Comparison of ENCODE assay signal across 9 cellular contexts in genomic region chr15:78640527-78640839, GRCh38. TPM values are rescaled to one million over a fixed set of nuclear protein-coding genes. Genes with fewer than 3 reads are reported as not detected.
A peak's percentile ranks its signal among the peaks of the same experiment; 100 is the strongest.
DNase-seq lines count a peak whose midpoint lies in the region; ATAC-seq and TF ChIP-seq lines count a peak whose summit lies in the region.
"Had no signal": no experiment of that assay in that cellular context is flagged by ENCODE, and none has a peak within 500 bp of the region (broad histone marks: within the 10 kb centered on the region; RNA-seq: fewer than 3 reads in every experiment).

No MANE protein-coding gene starts in this region.

- H3K27me3 ChIP-seq in adipocyte (replicated peaks; ENCODE audit: control insufficient read depth, insufficient read depth, low read length) (peaks cover 44% of the 10 kb centered on the region), thoracic aorta (replicated peaks; ENCODE audit: insufficient read depth) (no peaks in the 10 kb centered on the region)

- no peak overlapping the region for H3K27ac ChIP-seq in thoracic aorta

- peak overlapping the region; percentile 47 for H3K4me3 Mint-ChIP-seq in activated CD4-positive, alpha-beta T cell treated with anti-CD3 and anti-CD28 coated beads, Interleukin-2, amount 10 ng/mL, durations not matched to agents 7 days and 5 days

- TF ChIP-seq CTCF in thoracic aorta (IDR thresholded peaks at IDR 0.05) = no peak

- intact Hi-C loops in left colon (cut with DNase I, micrococcal nuclease) = no loop called here

- no peaks in the 10 kb centered on the region for H3K36me3 ChIP-seq in adipocyte (ENCODE audit: control insufficient read depth, insufficient read depth, low read length, severe bottlenecking)
- H3K36me3 ChIP-seq in thoracic aorta = no peaks in the 10 kb centered on the region

- no peak overlapping the region for H3K27ac Mint-ChIP-seq in activated CD4-positive, alpha-beta T cell treated with anti-CD3 and anti-CD28 coated beads, Interleukin-2, amount 10 ng/mL, durations not matched to agents 7 days and 5 days

- H3K4me3 ChIP-seq in adipocyte (ENCODE audit: low read length) (peak overlapping the region; percentile 52), thoracic aorta (peak overlapping the region; percentile 71)

- CTCF ChIA-PET in activated CD4-positive, alpha-beta T cell treated with anti-CD3 and anti-CD28 coated beads, Interleukin-2, amount 10 ng/mL, durations not matched to agents 7 days and 5 days (lab: Charles Lee) = interaction anchor here (0.6 to 1.2 kb wide), 3 partner anchors 26 to 99 kb away, joined by 3 read pairs; no protein-coding TSS in a partner anchor

- POLR2A ChIA-PET in activated CD4-positive, alpha-beta T cell treated with anti-CD3 and anti-CD28 coated beads, Interleukin-2, amount 10 ng/mL, durations not matched to agents 7 days and 5 days (lab: Charles Lee) = no interaction called here

- DNase-seq in activated CD4-positive, alpha-beta T cell treated with anti-CD3 and anti-CD28 coated beads, Interleukin-2, amount 10 ng/mL, durations not matched to agents 7 days and 5 days = no peak
- DNase-seq in activated CD4-positive, alpha-beta T cell treated with anti-CD3 and anti-CD28 coated beads for 4 hours = no peak
- no peak for DNase-seq in adipocyte (ENCODE audit: low read depth)
- no peak for DNase-seq in left colon
- no peak for DNase-seq in thoracic aorta (ENCODE audit: low spot score)

- peak; percentile 46 for ATAC-seq in left colon
- ATAC-seq in thoracic aorta (ENCODE audit: insufficient number of reproducible peaks, low FRiP score, low read depth) = no peak
- ATAC-seq in HG03442 (IDR thresholded peaks at IDR 0.05; ENCODE audit: unreplicated experiment) = no peak
- ATAC-seq in GM19324 (IDR thresholded peaks at IDR 0.05; ENCODE audit: low FRiP score, unreplicated experiment) = no peak
- ATAC-seq in GM18498 (IDR thresholded peaks at IDR 0.05; ENCODE audit: unreplicated experiment) = no peak

- H3K9me3 Mint-ChIP-seq in activated CD4-positive, alpha-beta T cell treated with anti-CD3 and anti-CD28 coated beads, Interleukin-2, amount 10 ng/mL, durations not matched to agents 7 days and 5 days = no peaks in the 10 kb centered on the region

- H3K4me1 Mint-ChIP-seq in activated CD4-positive, alpha-beta T cell treated with anti-CD3 and anti-CD28 coated beads, Interleukin-2, amount 10 ng/mL, durations not matched to agents 7 days and 5 days = peaks cover 13% of the 10 kb centered on the region

- H3K36me3 Mint-ChIP-seq in activated CD4-positive, alpha-beta T cell treated with anti-CD3 and anti-CD28 coated beads, Interleukin-2, amount 10 ng/mL, durations not matched to agents 7 days and 5 days (ENCODE audit: low read depth) = no peaks in the 10 kb centered on the region

- no peak overlapping the region for H3K9ac ChIP-seq in adipocyte (ENCODE audit: low read length)

- H3K4me1 ChIP-seq in adipocyte (ENCODE audit: control insufficient read depth, insufficient read depth, low read length) = no peaks in the 10 kb centered on the region
- peaks cover 9 to 17% of the 10 kb centered on the region in 2 donors for H3K4me1 ChIP-seq in thoracic aorta (ENCODE audit: control insufficient read depth in 1 of 2, low read depth in 2 of 2)

- H3K9me3 ChIP-seq in adipocyte (ENCODE audit: control insufficient read depth, low read length) = no peaks in the 10 kb centered on the region
- no peaks in the 10 kb centered on the region for H3K9me3 ChIP-seq in thoracic aorta

- H3K27me3 Mint-ChIP-seq in activated CD4-positive, alpha-beta T cell treated with anti-CD3 and anti-CD28 coated beads, Interleukin-2, amount 10 ng/mL, durations not matched to agents 7 days and 5 days = peaks cover 14% of the 10 kb centered on the region

RNA-seq across cellular contexts. Expression of gene CHRNB4, which starts 0.5 kb away (rescaled TPM):
- not detected for total RNA-seq in activated CD4-positive, alpha-beta T cell treated with anti-CD3 and anti-CD28 coated beads, Interleukin-2, amount 10 ng/mL, durations not matched to agents 7 days and 5 days
- total RNA-seq in left colon = under 1 TPM in 1 of 2 donors, not detected in 1; 0.25 TPM
- not detected for total RNA-seq in thoracic aorta

RNA-seq across cellular contexts. Expression of gene CHRNA3, which starts 19.7 kb away (rescaled TPM):
- not detected for total RNA-seq in activated CD4-positive, alpha-beta T cell treated with anti-CD3 and anti-CD28 coated beads, Interleukin-2, amount 10 ng/mL, durations not matched to agents 7 days and 5 days
- total RNA-seq in left colon = 1 to 10 TPM; 4.2 to 4.6 TPM
- not detected for total RNA-seq in thoracic aorta
- total RNA-seq: skeletal muscle tissue had no signal

Comparison
In these comparisons a context has a peak if more than half of its experiments do, and no peak if none do; other contexts are left out.
1. RNA of gene CHRNA3, which starts 19.7 kb away (total RNA-seq): 4.2 to 4.6 TPM in left colon; not detected in thoracic aorta and not detected in activated CD4-positive, alpha-beta T cell treated with anti-CD3 and anti-CD28 coated beads, Interleukin-2, amount 10 ng/mL, durations not matched to agents 7 days and 5 days; every median in the first group is over 4 times any median in the second.